Comparison of ENCODE assay signal across 19 cellular contexts in the genomic region with DNA sequence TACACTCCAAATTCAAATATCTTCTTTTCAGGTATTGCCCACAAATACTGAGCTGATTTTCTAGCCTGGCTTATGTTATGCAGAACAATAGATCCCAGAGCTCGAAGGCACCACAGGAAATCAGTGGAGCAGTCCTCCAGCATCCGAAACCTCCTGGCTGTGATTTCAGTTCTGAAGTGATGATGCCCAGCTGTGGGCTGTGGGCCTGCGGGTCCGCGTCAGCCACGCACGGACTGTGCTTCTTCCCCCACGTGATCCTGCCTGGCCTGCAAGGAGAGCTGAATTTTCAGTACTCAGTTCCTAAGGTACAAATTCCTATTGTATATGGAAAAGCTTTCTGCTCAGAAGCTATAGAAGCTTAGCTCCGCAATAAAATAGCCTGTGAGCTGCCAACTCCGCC.
"Had no signal": no experiment of that assay in that cellular context is flagged by ENCODE, and none has a peak within 500 bp of the region (broad histone marks: within the 10 kb centered on the region; RNA-seq: fewer than 3 reads in every experiment).

No MANE protein-coding gene starts in this region.

- H3K27ac ChIP-seq: gastrocnemius medialis, neutrophil, psoas muscle, sigmoid colon, stomach, testis, tibial artery had no signal

- H3K27me3 ChIP-seq: gastrocnemius medialis, neutrophil, sigmoid colon, stomach, testis, tibial artery had no signal

- H3K9me3 ChIP-seq: gastrocnemius medialis, neutrophil, sigmoid colon, stomach, testis had no signal

- H3K36me3 ChIP-seq: gastrocnemius medialis, neutrophil, sigmoid colon, stomach had no signal

- H3K4me1 ChIP-seq: gastrocnemius medialis, psoas muscle, sigmoid colon, stomach, testis, tibial artery had no signal

- DNase-seq: cerebellar nuclear complex; cortex of kidney; effector CD4-positive, alpha-beta T cell; foreskin fibroblast; gastrocnemius medialis; mammary epithelial cell; mesendoderm; naive thymus-derived CD8-positive, alpha-beta T cell; nephron progenitor cell; psoas muscle; right cardiac atrium; sigmoid colon; stimulated activated CD4-positive, alpha-beta T cell treated with anti-CD3 and anti-CD28 coated beads, Interleukin-2, amount 100 ng/mL, for 24 hours; stimulated activated CD4-positive, alpha-beta T cell treated with anti-CD3 and anti-CD28 coated beads, Interleukin-4, amount 100 ng/mL, for 24 hours; stimulated activated naive CD4-positive, alpha-beta T cell treated with Interleukin-2 at 50 U/mL for 16 hours; stomach; testis; tibial artery had no signal

- ATAC-seq: gastrocnemius medialis; naive thymus-derived CD8-positive, alpha-beta T cell; psoas muscle; right cardiac atrium had no signal

- H3K4me3 ChIP-seq: gastrocnemius medialis, psoas muscle, sigmoid colon, stomach, tibial artery had no signal
